2 cellular contexts compared by ENCODE assay signal in the genomic region with DNA sequence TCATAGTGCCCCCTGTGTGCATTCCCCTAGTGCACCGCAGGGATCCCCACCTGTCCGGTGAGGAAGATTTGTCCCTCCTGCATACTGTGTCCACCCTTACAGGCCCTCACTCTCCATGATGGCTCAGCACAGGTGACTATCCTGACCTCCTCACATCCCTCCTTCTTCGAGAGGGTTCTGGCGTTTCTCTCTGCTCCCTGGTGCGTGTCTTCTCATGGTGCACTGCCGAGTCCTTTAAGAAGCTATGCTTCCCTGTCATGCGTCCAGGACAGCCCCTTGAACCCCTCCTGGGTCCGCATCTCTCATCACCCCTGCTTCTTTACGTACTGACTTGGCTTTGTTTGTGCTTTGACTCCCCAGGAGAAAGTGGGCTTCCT.
TF ChIP-seq lines count a peak whose summit lies in the region.

No MANE protein-coding gene starts in this region.

TF ChIP-seq in SK-N-SH treated with all-trans-retinoic acid at 6 μM for 48 hours, 23 proteins besides CTCF, POLR2A, EP300 and RAD21 (continued from another document):
- TF ChIP-seq, protein P1, sequence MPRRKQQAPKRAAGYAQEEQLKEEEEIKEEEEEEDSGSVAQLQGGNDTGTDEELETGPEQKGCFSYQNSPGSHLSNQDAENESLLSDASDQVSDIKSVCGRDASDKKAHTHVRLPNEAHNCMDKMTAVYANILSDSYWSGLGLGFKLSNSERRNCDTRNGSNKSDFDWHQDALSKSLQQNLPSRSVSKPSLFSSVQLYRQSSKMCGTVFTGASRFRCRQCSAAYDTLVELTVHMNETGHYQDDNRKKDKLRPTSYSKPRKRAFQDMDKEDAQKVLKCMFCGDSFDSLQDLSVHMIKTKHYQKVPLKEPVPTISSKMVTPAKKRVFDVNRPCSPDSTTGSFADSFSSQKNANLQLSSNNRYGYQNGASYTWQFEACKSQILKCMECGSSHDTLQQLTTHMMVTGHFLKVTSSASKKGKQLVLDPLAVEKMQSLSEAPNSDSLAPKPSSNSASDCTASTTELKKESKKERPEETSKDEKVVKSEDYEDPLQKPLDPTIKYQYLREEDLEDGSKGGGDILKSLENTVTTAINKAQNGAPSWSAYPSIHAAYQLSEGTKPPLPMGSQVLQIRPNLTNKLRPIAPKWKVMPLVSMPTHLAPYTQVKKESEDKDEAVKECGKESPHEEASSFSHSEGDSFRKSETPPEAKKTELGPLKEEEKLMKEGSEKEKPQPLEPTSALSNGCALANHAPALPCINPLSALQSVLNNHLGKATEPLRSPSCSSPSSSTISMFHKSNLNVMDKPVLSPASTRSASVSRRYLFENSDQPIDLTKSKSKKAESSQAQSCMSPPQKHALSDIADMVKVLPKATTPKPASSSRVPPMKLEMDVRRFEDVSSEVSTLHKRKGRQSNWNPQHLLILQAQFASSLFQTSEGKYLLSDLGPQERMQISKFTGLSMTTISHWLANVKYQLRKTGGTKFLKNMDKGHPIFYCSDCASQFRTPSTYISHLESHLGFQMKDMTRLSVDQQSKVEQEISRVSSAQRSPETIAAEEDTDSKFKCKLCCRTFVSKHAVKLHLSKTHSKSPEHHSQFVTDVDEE (CRISPR knock-in tag; IDR thresholded peaks at IDR 0.05) = no peak
- TF ChIP-seq PPARA (CRISPR knock-in tag; IDR thresholded peaks at IDR 0.05; ENCODE audit: borderline replicate concordance) = no peak
- no peak for TF ChIP-seq ZNF70 (CRISPR knock-in tag; IDR thresholded peaks at IDR 0.05)
- no peak for TF ChIP-seq ZFP30 (CRISPR knock-in tag; IDR thresholded peaks at IDR 0.05)
- TF ChIP-seq, protein P2, sequence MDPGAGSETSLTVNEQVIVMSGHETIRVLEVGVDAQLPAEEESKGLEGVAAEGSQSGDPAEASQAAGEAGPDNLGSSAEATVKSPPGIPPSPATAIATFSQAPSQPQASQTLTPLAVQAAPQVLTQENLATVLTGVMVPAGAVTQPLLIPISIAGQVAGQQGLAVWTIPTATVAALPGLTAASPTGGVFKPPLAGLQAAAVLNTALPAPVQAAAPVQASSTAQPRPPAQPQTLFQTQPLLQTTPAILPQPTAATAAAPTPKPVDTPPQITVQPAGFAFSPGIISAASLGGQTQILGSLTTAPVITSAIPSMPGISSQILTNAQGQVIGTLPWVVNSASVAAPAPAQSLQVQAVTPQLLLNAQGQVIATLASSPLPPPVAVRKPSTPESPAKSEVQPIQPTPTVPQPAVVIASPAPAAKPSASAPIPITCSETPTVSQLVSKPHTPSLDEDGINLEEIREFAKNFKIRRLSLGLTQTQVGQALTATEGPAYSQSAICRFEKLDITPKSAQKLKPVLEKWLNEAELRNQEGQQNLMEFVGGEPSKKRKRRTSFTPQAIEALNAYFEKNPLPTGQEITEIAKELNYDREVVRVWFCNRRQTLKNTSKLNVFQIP (CRISPR knock-in tag; IDR thresholded peaks at IDR 0.05; ENCODE audit: borderline replicate concordance, low read depth) = no peak
- TF ChIP-seq GLIS3 (CRISPR knock-in tag; IDR thresholded peaks at IDR 0.05) = no peak
- no peak for TF ChIP-seq ISL1 (CRISPR knock-in tag; IDR thresholded peaks at IDR 0.05)
- no peak for TF ChIP-seq CSRNP3 (CRISPR knock-in tag; IDR thresholded peaks at IDR 0.05)
- TF ChIP-seq TOX (CRISPR knock-in tag; IDR thresholded peaks at IDR 0.05; ENCODE audit: borderline replicate concordance) = no peak
- TF ChIP-seq ZNF8 (CRISPR knock-in tag; IDR thresholded peaks at IDR 0.05) = no peak
- TF ChIP-seq ZC3H10 (CRISPR knock-in tag; IDR thresholded peaks at IDR 0.05) = no peak
- TF ChIP-seq ZNF565 (CRISPR knock-in tag; conservative IDR thresholded peaks at IDR 0.05; ENCODE audit: low read depth) = no peak
- no peak for TF ChIP-seq ZFP3 (CRISPR knock-in tag; IDR thresholded peaks at IDR 0.05)
- TF ChIP-seq SNAI2 (CRISPR knock-in tag; IDR thresholded peaks at IDR 0.05) = no peak
- TF ChIP-seq BACH2 (CRISPR knock-in tag; IDR thresholded peaks at IDR 0.05; ENCODE audit: borderline replicate concordance) = no peak
- TF ChIP-seq CSDC2 (CRISPR knock-in tag; IDR thresholded peaks at IDR 0.05) = no peak

TF ChIP-seq in liver, 16 proteins besides CTCF, POLR2A, EP300 and RAD21 (continued from another document):
- TF ChIP-seq MAX (IDR thresholded peaks at IDR 0.05) (no peak), RXRA (IDR thresholded peaks at IDR 0.05) (no peak), FOXA2 (IDR thresholded peaks at IDR 0.05) (no peak), SP1 (IDR thresholded peaks at IDR 0.05) (no peak), HNF4G (IDR thresholded peaks at IDR 0.05) (no peak), TAF1 (conservative IDR thresholded peaks at IDR 0.05) (no peak)
- TF ChIP-seq, protein P3, sequence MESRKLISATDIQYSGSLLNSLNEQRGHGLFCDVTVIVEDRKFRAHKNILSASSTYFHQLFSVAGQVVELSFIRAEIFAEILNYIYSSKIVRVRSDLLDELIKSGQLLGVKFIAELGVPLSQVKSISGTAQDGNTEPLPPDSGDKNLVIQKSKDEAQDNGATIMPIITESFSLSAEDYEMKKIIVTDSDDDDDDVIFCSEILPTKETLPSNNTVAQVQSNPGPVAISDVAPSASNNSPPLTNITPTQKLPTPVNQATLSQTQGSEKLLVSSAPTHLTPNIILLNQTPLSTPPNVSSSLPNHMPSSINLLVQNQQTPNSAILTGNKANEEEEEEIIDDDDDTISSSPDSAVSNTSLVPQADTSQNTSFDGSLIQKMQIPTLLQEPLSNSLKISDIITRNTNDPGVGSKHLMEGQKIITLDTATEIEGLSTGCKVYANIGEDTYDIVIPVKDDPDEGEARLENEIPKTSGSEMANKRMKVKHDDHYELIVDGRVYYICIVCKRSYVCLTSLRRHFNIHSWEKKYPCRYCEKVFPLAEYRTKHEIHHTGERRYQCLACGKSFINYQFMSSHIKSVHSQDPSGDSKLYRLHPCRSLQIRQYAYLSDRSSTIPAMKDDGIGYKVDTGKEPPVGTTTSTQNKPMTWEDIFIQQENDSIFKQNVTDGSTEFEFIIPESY (IDR thresholded peaks at IDR 0.05) = no peak
TF ChIP-seq in liver: peak in this region for 0.
